Comparison of ENCODE assay signal across 9 cellular contexts in the genomic region with DNA sequence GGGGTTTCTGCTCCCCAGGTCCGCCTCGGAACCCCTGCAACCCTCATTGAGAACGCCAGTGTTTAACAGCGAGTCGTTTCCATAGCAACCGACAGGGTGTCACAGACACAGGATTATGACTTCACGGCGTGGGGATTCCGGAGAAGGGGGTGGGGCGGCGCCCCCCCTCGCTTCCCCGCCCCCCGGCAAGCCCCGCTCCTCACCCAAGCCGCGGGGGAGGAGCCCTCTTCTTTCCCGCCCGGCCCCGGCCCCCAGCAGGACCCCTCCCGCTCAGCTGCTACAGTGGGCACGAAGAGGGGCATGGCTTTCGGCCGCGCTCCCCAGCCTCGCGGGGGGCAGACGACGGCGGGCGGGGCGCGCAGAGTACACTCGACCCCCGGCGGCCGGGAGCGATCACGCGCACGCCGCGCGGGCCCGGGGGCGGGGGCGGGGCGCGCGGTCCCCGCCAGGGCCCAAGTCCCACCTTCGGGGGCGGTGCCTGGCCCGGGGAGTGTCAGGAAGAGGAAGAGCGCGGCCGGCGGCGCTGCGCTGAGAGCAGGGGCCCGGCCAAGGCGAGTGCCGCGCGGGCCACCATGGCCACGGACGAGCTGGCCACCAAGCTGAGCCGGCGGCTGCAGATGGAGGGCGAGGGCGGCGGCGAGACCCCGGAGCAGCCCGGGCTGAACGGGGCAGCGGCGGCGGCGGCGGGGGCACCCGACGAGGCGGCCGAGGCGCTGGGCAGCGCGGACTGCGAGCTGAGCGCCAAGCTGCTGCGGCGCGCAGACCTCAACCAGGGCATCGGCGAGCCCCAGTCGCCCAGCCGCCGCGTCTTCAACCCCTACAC. TPM values are rescaled to one million over a fixed set of nuclear protein-coding genes. Genes with fewer than 3 reads are reported as not detected.
DNase-seq lines count a peak whose midpoint lies in the region; ATAC-seq, FAIRE-seq and TF ChIP-seq lines count a peak whose summit lies in the region.
"Had no signal": no experiment of that assay in that cellular context is flagged by ENCODE, and none has a peak within 500 bp of the region (broad histone marks: within the 10 kb centered on the region; RNA-seq: fewer than 3 reads in every experiment).

A gene with protein sequence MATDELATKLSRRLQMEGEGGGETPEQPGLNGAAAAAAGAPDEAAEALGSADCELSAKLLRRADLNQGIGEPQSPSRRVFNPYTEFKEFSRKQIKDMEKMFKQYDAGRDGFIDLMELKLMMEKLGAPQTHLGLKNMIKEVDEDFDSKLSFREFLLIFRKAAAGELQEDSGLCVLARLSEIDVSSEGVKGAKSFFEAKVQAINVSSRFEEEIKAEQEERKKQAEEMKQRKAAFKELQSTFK (plus strand): TSS at position 489 of the 823 bp plus-strand sequence. CDS start 84 bp downstream, at position 573.

- H3K27me3 ChIP-seq in keratinocyte (ENCODE audit: control insufficient read depth, extremely low read depth, insufficient read depth, low read length), result no peaks in the 10 kb centered on the region

- H3K27ac ChIP-seq in keratinocyte (ENCODE audit: control insufficient read depth, insufficient read depth, low read length), result peak within 1 kb of the TSS; percentile 74

- peak; percentile 79 for ATAC-seq in HG03064 (IDR thresholded peaks at IDR 0.05; ENCODE audit: low read depth, unreplicated experiment)

- peaks cover 4 to 13% of the 10 kb centered on the region in 2 experiments for H3K36me3 ChIP-seq in keratinocyte (ENCODE audit: control insufficient read depth in 2 of 2, extremely low read depth in 1 of 2, insufficient read depth in 2 of 2, low read length in 2 of 2)

- no peaks in the 10 kb centered on the region for H3K9me3 ChIP-seq in keratinocyte (ENCODE audit: control insufficient read depth, low read depth, low read length)

- peak within 1 kb of the TSS; percentile 84 to 90 (median 90) for H3K4me3 ChIP-seq in keratinocyte (ENCODE audit: control insufficient read depth in 2 of 3, extremely low read depth in 1 of 3, insufficient read depth in 2 of 3, low read depth in 1 of 3, low read length in 3 of 3)

- peak within 1 kb of the TSS; percentile 82 for H3K9ac ChIP-seq in keratinocyte (ENCODE audit: control insufficient read depth, extremely low read depth, insufficient read depth, low read length)

- H2AFZ ChIP-seq in keratinocyte (ENCODE audit: control insufficient read depth, low read length), result no peak within 1 kb of the TSS

- peaks cover 7% of the 10 kb centered on the region for H4K20me1 ChIP-seq in keratinocyte (ENCODE audit: control insufficient read depth, extremely low read depth, insufficient read depth, low read length)

- H3K79me2 ChIP-seq in keratinocyte (ENCODE audit: control insufficient read depth, insufficient read depth, low read length), result peaks cover 48% of the 10 kb centered on the region

- DNase-seq in NCI-H524 (lab: John Stamatoyannopoulos, UW), result peak; percentile 53 to 85
- DNase-seq in NCI-H524 treated with DMSO at 0.1 percent for 48 hours (lab: John Stamatoyannopoulos, UW), result no peak
- DNase-seq in NCI-H2227 treated with DMSO at 0.1 percent for 48 hours (lab: John Stamatoyannopoulos, UW), result peak; percentile 89
- DNase-seq in activated CD4-positive, CD25-positive, alpha-beta regulatory T cell treated with anti-CD3 and anti-CD28 coated beads, Interleukin-2, amount 50 U/mL, for 16 hours (ENCODE audit: low read depth, low spot score), result peak; percentile 63
- peak; percentile 84 for DNase-seq in central memory CD4-positive, alpha-beta T cell
- no peak for DNase-seq in keratinocyte (ENCODE audit: low read depth, low spot score)
- DNase-seq in stimulated activated CD4-positive, alpha-beta T cell treated with anti-CD3 and anti-CD28 coated beads, Interleukin-15, amount 100 ng/mL, for 1 hour (ENCODE audit: low read depth in 1 of 2, low spot score in 1 of 2), result peak; percentile 70 to 83

- no peak for TF ChIP-seq CTCF in keratinocyte (optimal IDR thresholded peaks at IDR 0.05 in 1 of 3, IDR thresholded peaks at IDR 0.05 in 1 of 3, conservative IDR thresholded peaks at IDR 0.05 in 1 of 3; ENCODE audit: extremely low read depth in 1 of 3, insufficient read depth in 2 of 3, low read length in 3 of 3)

- peaks cover 28% of the 10 kb centered on the region for H3K4me1 ChIP-seq in keratinocyte (ENCODE audit: control insufficient read depth, extremely low read depth, insufficient read depth, low read length)

- peak within 1 kb of the TSS; percentile 84 for H3K4me2 ChIP-seq in keratinocyte (ENCODE audit: control insufficient read depth, extremely low read depth, insufficient read depth, low read depth, low read length)

- peaks cover 2% of the 10 kb centered on the region for H3K9me1 ChIP-seq in keratinocyte (ENCODE audit: control insufficient read depth, extremely low read depth, insufficient read depth, low read length)

- dilution Hi-C loops in keratinocyte (cut with MboI; ENCODE audit: extremely low pct_ligation_motif_present, low sequenced_read_pairs), result loop anchor here (10.0 kb wide), 1 partner anchor 75 kb away; no protein-coding TSS in a partner anchor

- FAIRE-seq in keratinocyte (lab: Jason Lieb, UNC), result no peak
- FAIRE-seq: G401.6 had no signal

RNA-seq across cellular contexts. Expression of the gene that starts here (rescaled TPM):
- 45.6 to 69.3 TPM (median 47.6 TPM) in 3 replicates for polyA plus RNA-seq in keratinocyte
- 27.9 TPM for polyA plus RNA-seq in keratinocyte (2011; ENCODE audit: low read depth)
- 28.0 and 66.0 TPM in 2 replicates for polyA plus RNA-seq in keratinocyte (2011; cell fraction: cytosol; rRNA removed)
- polyA plus RNA-seq in keratinocyte (2011; cell fraction: nucleus; rRNA removed), result 28.4 and 38.1 TPM in 2 replicates
- polyA plus RNA-seq in keratinocyte (2012; ENCODE audit: low replicate concordance), result 23.3 and 86.0 TPM in 2 replicates
- 19.0 to 35.2 TPM (median 20.7 TPM) in 3 replicates for polyA minus RNA-seq in keratinocyte
- polyA minus RNA-seq in keratinocyte (2011; cell fraction: cytosol; rRNA and poly(A)+ RNA removed), result 65.8 TPM
- 11.9 and 12.1 TPM in 2 replicates for polyA minus RNA-seq in keratinocyte (2011; cell fraction: nucleus; rRNA and poly(A)+ RNA removed)

Comparison
In these comparisons a context has a peak if more than half of its experiments do, and no peak if none do; other contexts are left out.
1. DNase-seq: peak in NCI-H524 (2 of 2), NCI-H2227 treated with DMSO at 0.1 percent for 48 hours (single experiment), activated CD4-positive, CD25-positive, alpha-beta regulatory T cell treated with anti-CD3 and anti-CD28 coated beads, Interleukin-2, amount 50 U/mL, for 16 hours (single experiment), central memory CD4-positive, alpha-beta T cell (single experiment) and stimulated activated CD4-positive, alpha-beta T cell treated with anti-CD3 and anti-CD28 coated beads, Interleukin-15, amount 100 ng/mL, for 1 hour (2 of 2); none in NCI-H524 treated with DMSO at 0.1 percent for 48 hours (single experiment) and keratinocyte (single experiment).